8 cellular contexts compared by ENCODE assay signal in genomic region chr16:27690604-27691003, GRCh38.
DNase-seq lines count a peak whose midpoint lies in the region; ATAC-seq and TF ChIP-seq lines count a peak whose summit lies in the region.

No MANE protein-coding gene starts in this region.

- H3K27ac ChIP-seq in ascending aorta (no peak overlapping the region), liver (ENCODE audit: low read depth in 1 of 2, low read length in 2 of 2) (no peak overlapping the region)

- ATAC-seq in GM19351 (IDR thresholded peaks at IDR 0.05; ENCODE audit: unreplicated experiment) (no peak), HG03108 (IDR thresholded peaks at IDR 0.05; ENCODE audit: unreplicated experiment) (no peak)

- H3K4me3 ChIP-seq in ascending aorta (no peak overlapping the region), liver (ENCODE audit: low read depth in 1 of 3, low read length in 3 of 3) (no peak overlapping the region)

- intact Hi-C loops in ascending aorta (cut with DNase I): loop anchor here (1.0 to 10.0 kb wide), 2 partner anchors 284 to 380 kb away; no protein-coding TSS in a partner anchor

- H3K4me1 ChIP-seq in ascending aorta (no peaks in the 10 kb centered on the region), liver (ENCODE audit: control insufficient read depth in 4 of 4, insufficient read depth in 4 of 4, low read length in 3 of 4) (no peaks in the 10 kb centered on the region)

- 45% methylated on average over 3 of the region's 3 CpGs for WGBS in liver

- DNase-seq in NCI-H748 (lab: John Stamatoyannopoulos, UW; ENCODE audit: unreplicated experiment) (peak; percentile 1), NCI-H748 treated with DMSO at 0.1 percent for 48 hours (lab: John Stamatoyannopoulos, UW) (no peak), LHCN-M2 (ENCODE audit: low read depth) (peak; percentile 6), ascending aorta (ENCODE audit: low spot score in 2 of 2) (peak in 1 of 2 donors; percentile 42), NCI-H1092 treated with DMSO at 0.1 percent for 48 hours (lab: John Stamatoyannopoulos, UW) (no peak)

- TF ChIP-seq CTCF in ascending aorta (IDR thresholded peaks at IDR 0.05): peak in 2 of 3 experiments; percentile 30 to 50
- TF ChIP-seq CTCF in liver (IDR thresholded peaks at IDR 0.05; ENCODE audit: low read depth, low read length, missing input control): peak; percentile 17

- H3K27me3 ChIP-seq in ascending aorta (no peaks in the 10 kb centered on the region), liver (ENCODE audit: control insufficient read depth in 4 of 4, insufficient read depth in 4 of 4, low read length in 3 of 4) (no peaks in the 10 kb centered on the region)

- no peaks in the 10 kb centered on the region for H3K36me3 ChIP-seq in ascending aorta
- no peaks in the 10 kb centered on the region for H3K36me3 ChIP-seq in liver (ENCODE audit: control insufficient read depth in 4 of 4, insufficient read depth in 3 of 4, low read depth in 1 of 4, low read length in 3 of 4)

- TF ChIP-seq RAD21 in liver (IDR thresholded peaks at IDR 0.05): peak; percentile 39 to 57

- H3K9ac ChIP-seq in liver (ENCODE audit: low read depth in 1 of 2, low read length in 2 of 2): no peak overlapping the region

- H3K9me3 ChIP-seq in ascending aorta: no peaks in the 10 kb centered on the region
- H3K9me3 ChIP-seq in liver (ENCODE audit: control insufficient read depth in 4 of 4, low read length in 3 of 4): no peaks in the 10 kb centered on the region

TF ChIP-seq in liver, 16 proteins besides CTCF, POLR2A, EP300 and RAD21:
- TF ChIP-seq ATF3 (IDR thresholded peaks at IDR 0.05) (no peak), SP1 (IDR thresholded peaks at IDR 0.05) (no peak), FOXA1 (IDR thresholded peaks at IDR 0.05) (no peak), HNF4A (conservative IDR thresholded peaks at IDR 0.05) (no peak), JUND (IDR thresholded peaks at IDR 0.05) (no peak), GABPA (IDR thresholded peaks at IDR 0.05 in 1 of 2, conservative IDR thresholded peaks at IDR 0.05 in 1 of 2) (no peak)
- TF ChIP-seq, protein P1, sequence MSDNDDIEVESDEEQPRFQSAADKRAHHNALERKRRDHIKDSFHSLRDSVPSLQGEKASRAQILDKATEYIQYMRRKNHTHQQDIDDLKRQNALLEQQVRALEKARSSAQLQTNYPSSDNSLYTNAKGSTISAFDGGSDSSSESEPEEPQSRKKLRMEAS (IDR thresholded peaks at IDR 0.05): no peak
- TF ChIP-seq, protein P2, sequence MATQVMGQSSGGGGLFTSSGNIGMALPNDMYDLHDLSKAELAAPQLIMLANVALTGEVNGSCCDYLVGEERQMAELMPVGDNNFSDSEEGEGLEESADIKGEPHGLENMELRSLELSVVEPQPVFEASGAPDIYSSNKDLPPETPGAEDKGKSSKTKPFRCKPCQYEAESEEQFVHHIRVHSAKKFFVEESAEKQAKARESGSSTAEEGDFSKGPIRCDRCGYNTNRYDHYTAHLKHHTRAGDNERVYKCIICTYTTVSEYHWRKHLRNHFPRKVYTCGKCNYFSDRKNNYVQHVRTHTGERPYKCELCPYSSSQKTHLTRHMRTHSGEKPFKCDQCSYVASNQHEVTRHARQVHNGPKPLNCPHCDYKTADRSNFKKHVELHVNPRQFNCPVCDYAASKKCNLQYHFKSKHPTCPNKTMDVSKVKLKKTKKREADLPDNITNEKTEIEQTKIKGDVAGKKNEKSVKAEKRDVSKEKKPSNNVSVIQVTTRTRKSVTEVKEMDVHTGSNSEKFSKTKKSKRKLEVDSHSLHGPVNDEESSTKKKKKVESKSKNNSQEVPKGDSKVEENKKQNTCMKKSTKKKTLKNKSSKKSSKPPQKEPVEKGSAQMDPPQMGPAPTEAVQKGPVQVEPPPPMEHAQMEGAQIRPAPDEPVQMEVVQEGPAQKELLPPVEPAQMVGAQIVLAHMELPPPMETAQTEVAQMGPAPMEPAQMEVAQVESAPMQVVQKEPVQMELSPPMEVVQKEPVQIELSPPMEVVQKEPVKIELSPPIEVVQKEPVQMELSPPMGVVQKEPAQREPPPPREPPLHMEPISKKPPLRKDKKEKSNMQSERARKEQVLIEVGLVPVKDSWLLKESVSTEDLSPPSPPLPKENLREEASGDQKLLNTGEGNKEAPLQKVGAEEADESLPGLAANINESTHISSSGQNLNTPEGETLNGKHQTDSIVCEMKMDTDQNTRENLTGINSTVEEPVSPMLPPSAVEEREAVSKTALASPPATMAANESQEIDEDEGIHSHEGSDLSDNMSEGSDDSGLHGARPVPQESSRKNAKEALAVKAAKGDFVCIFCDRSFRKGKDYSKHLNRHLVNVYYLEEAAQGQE (IDR thresholded peaks at IDR 0.05): no peak

Comparison
In these comparisons a context has a peak if more than half of its experiments do, and no peak if none do; other contexts are left out.
1. DNase-seq: peak in NCI-H748 (single experiment) and LHCN-M2 (single experiment); none in NCI-H748 treated with DMSO at 0.1 percent for 48 hours (single experiment) and NCI-H1092 treated with DMSO at 0.1 percent for 48 hours (single experiment).